24 cellular contexts compared by ENCODE assay signal in genomic region chr5:79890119-79890870, GRCh38.
"Had no signal": no experiment of that assay in that cellular context is flagged by ENCODE, and none has a peak within 500 bp of the region (broad histone marks: within the 10 kb centered on the region; RNA-seq: fewer than 3 reads in every experiment).

No MANE protein-coding gene starts in this region.

- FAIRE-seq: astrocyte, kidney, urothelium cell line had no signal

- H3K4me3 ChIP-seq: adrenal gland, lower lobe of right lung, right atrium auricular region, suprapubic skin, transverse colon had no signal

- ATAC-seq: activated T-helper 17 cell treated with anti-CD3 and anti-CD28 coated beads, Interleukin-2, amount 50 U/mL, for 72 hours; left lobe of liver; lower lobe of right lung; naive thymus-derived CD4-positive, alpha-beta T cell; stimulated activated effector memory CD8-positive, alpha-beta T cell treated with anti-CD3 and anti-CD28 coated beads, Interleukin-12 subunit alpha, Interleukin-12 subunit beta, amount 100 ng/mL, for 72 hours; stimulated activated naive CD8-positive, alpha-beta T cell treated with anti-CD3 and anti-CD28 coated beads, Interleukin-15, amount 100 ng/mL, for 72 hours; WTC11 had no signal

- H3K27me3 ChIP-seq: right atrium auricular region, transverse colon had no signal

- H3K27ac ChIP-seq: adrenal gland, epithelial cell of prostate, lower lobe of right lung, right atrium auricular region, suprapubic skin, transverse colon had no signal

- H3K9me3 ChIP-seq: adrenal gland, lower lobe of right lung, right atrium auricular region, suprapubic skin, transverse colon had no signal

- DNase-seq: activated CD8-positive, alpha-beta memory T cell treated with anti-CD3 and anti-CD28 coated beads for 24 hours; activated CD8-positive, alpha-beta memory T cell treated with anti-CD3 and anti-CD28 coated beads, Interleukin-2, amount 50 U/mL, for 4 hours; activated naive CD4-positive, alpha-beta T cell; activated T-cell treated with anti-CD3 and anti-CD28 coated beads, Interleukin-2, amount 50 U/mL, for 24 hours; cortex of kidney; kidney; lower lobe of right lung; mesendoderm; naive thymus-derived CD4-positive, alpha-beta T cell; occipital lobe; stimulated activated CD4-positive, alpha-beta T cell treated with anti-CD3 and anti-CD28 coated beads, Interleukin-12 subunit alpha, Interleukin-12 subunit beta, amount 100 ng/mL, for 4 hours; stimulated activated naive CD8-positive, alpha-beta T cell treated with anti-CD3 and anti-CD28 coated beads, Interleukin-15, amount 100 ng/mL, for 72 hours; T-helper 9 cell; transverse colon had no signal

- H3K36me3 ChIP-seq: adrenal gland, lower lobe of right lung, right atrium auricular region, suprapubic skin, transverse colon had no signal

- H3K4me1 ChIP-seq: adrenal gland, lower lobe of right lung, right atrium auricular region, suprapubic skin, transverse colon had no signal
